Comparison of ENCODE assay signal across 17 cellular contexts in genomic region chr4:159498371-159499115, GRCh38.
DNase-seq lines count a peak whose midpoint lies in the region; ATAC-seq and TF ChIP-seq lines count a peak whose summit lies in the region.
"Had no signal": no experiment of that assay in that cellular context is flagged by ENCODE, and none has a peak within 500 bp of the region (broad histone marks: within the 10 kb centered on the region; RNA-seq: fewer than 3 reads in every experiment).

No MANE protein-coding gene starts in this region.

- H3K27me3 ChIP-seq in SK-N-SH (ENCODE audit: insufficient read depth), result peaks cover 5% of the 10 kb centered on the region; the same call in 1 of the 2 replicates
- H3K27me3 ChIP-seq in body of pancreas, result no peaks in the 10 kb centered on the region
- no peaks in the 10 kb centered on the region for H3K27me3 ChIP-seq in right lobe of liver
- H3K27me3 ChIP-seq: breast epithelium, upper lobe of left lung had no signal

- no peaks in the 10 kb centered on the region for H4K20me1 ChIP-seq in SK-N-SH (ENCODE audit: insufficient read depth)

- WGBS in SK-N-SH (ENCODE audit: low lambda C conversion rate), result 19% methylated on average over 5 of the region's 5 CpGs
- 41 to 44% methylated on average over 5 of the region's 5 CpGs for WGBS in body of pancreas, 2 donors
- 12% methylated on average over 5 of the region's 5 CpGs for WGBS in right lobe of liver (ENCODE audit: insufficient coverage, low coverage, low lambda C conversion rate, missing lambda C conversion rate)

- no peaks in the 10 kb centered on the region for H3K79me2 ChIP-seq in SK-N-SH (ENCODE audit: insufficient read depth)

- H3K4me2 ChIP-seq in SK-N-SH, result no peak overlapping the region

- H3K4me3 ChIP-seq in SK-N-SH (ENCODE audit: low read depth in 2 of 2, low read length in 1 of 2), result no peak overlapping the region
- no peak overlapping the region for H3K4me3 ChIP-seq in body of pancreas
- H3K4me3 ChIP-seq in right lobe of liver, result no peak overlapping the region
- H3K4me3 ChIP-seq: breast epithelium, lower lobe of right lung, SJSA1, upper lobe of left lung had no signal

- no peaks in the 10 kb centered on the region for H3K9me2 ChIP-seq in SK-N-SH

- CTCF ChIA-PET in SK-N-SH (lab: Yijun Ruan, JAX), result interaction anchor here (0.9 to 2.8 kb wide), 3 partner anchors 8 to 49 kb away, joined by 3 to 15 read pairs (median 5); no protein-coding TSS in a partner anchor

- POLR2A ChIA-PET in SK-N-SH (lab: Yijun Ruan, JAX), result no interaction called here

- no peak for DNase-seq in SK-N-SH
- peak; percentile 15 to 65 (median 22) for DNase-seq in body of pancreas
- peak; percentile 55 to 90 (median 80) for DNase-seq in right lobe of liver
- DNase-seq in erythroblast (lab: John Stamatoyannopoulos, UW), result no peak
- DNase-seq in A172 (ENCODE audit: low spot score), result no peak
- no peak for DNase-seq in dermis blood vessel endothelial cell
- DNase-seq: activated T-cell treated with anti-CD3 and anti-CD28 coated beads, Interleukin-2, amount 50 U/mL, for 4 hours; cortex of kidney; lower lobe of right lung; NCI-H2029; NCI-H510A; stimulated activated CD4-positive, alpha-beta T cell treated with anti-CD3 and anti-CD28 coated beads, Interleukin-1b, Interleukin-23, amount 100 ng/mL, for 48 hours; upper lobe of left lung had no signal

- H3K4me1 ChIP-seq in SK-N-SH (ENCODE audit: control insufficient read depth in 1 of 2, insufficient read depth in 2 of 2, low read depth in 1 of 2, low read length in 1 of 2), result peaks cover 0 to 22% of the 10 kb centered on the region in 2 experiments; a peak in 2 of 4 replicates
- H3K4me1 ChIP-seq in body of pancreas, result peaks cover 16% of the 10 kb centered on the region
- H3K4me1 ChIP-seq in right lobe of liver, result peaks cover 0 to 52% (median 24%) of the 10 kb centered on the region in 4 donors
- H3K4me1 ChIP-seq: breast epithelium, lower lobe of right lung, SJSA1, upper lobe of left lung had no signal

- H3K9me3 ChIP-seq in SK-N-SH (no peaks in the 10 kb centered on the region), body of pancreas (no peaks in the 10 kb centered on the region), right lobe of liver (no peaks in the 10 kb centered on the region)
- H3K9me3 ChIP-seq: breast epithelium, lower lobe of right lung, SJSA1, upper lobe of left lung had no signal

- no peak for TF ChIP-seq CTCF in SK-N-SH (IDR thresholded peaks at IDR 0.05)
- TF ChIP-seq CTCF in body of pancreas (IDR thresholded peaks at IDR 0.05), result no peak
- no peak for TF ChIP-seq CTCF in right lobe of liver (IDR thresholded peaks at IDR 0.05)

- H3F3A ChIP-seq in SK-N-SH (replicated peaks; ENCODE audit: insufficient read depth), result no peaks in the 10 kb centered on the region

- no peak overlapping the region for H2AFZ ChIP-seq in SK-N-SH (ENCODE audit: low read depth)

- no peak for ATAC-seq in SK-N-SH treated with all-trans-retinoic acid at 6 μM for 48 hours
- ATAC-seq in body of pancreas, result peak; percentile 56
- peak; percentile 73 to 93 (median 92) for ATAC-seq in right lobe of liver
- ATAC-seq in HG03108 (IDR thresholded peaks at IDR 0.05; ENCODE audit: unreplicated experiment), result no peak
- ATAC-seq: activated T-cell treated with anti-CD3 and anti-CD28 coated beads, Interleukin-2, amount 50 U/mL, for 4 hours; lower lobe of right lung had no signal

- H3K27ac ChIP-seq in SK-N-SH (ENCODE audit: low read depth in 2 of 2, low read length in 1 of 2) (peak overlapping the region in 1 of 2 experiments; percentile 22; a peak in 2 of 4 replicates), body of pancreas (no peak overlapping the region), right lobe of liver (peak overlapping the region in 2 of 3 donors; percentile 46 to 61)
- H3K27ac ChIP-seq: breast epithelium, lower lobe of right lung, SJSA1, upper lobe of left lung had no signal

- TF ChIP-seq POLR2A in body of pancreas (IDR thresholded peaks at IDR 0.05), result no peak
- TF ChIP-seq POLR2A in right lobe of liver (IDR thresholded peaks at IDR 0.05), result no peak
- TF ChIP-seq POLR2A in erythroblast (IDR thresholded peaks at IDR 0.05; ENCODE audit: low read length), result no peak

- no peak for TF ChIP-seq RAD21 in SK-N-SH (IDR thresholded peaks at IDR 0.05; ENCODE audit: low read length)

- H3K9ac ChIP-seq in SK-N-SH, result no peak overlapping the region

- no peak for TF ChIP-seq EP300 in SK-N-SH (IDR thresholded peaks at IDR 0.05; ENCODE audit: borderline replicate concordance in 1 of 2, low read depth in 1 of 2, low read length in 1 of 2)

- no peaks in the 10 kb centered on the region for H3K36me3 ChIP-seq in SK-N-SH (replicated peaks in 1 of 2; ENCODE audit: control insufficient read depth in 1 of 2, insufficient read depth in 2 of 2, low read length in 1 of 2)
- no peaks in the 10 kb centered on the region for H3K36me3 ChIP-seq in body of pancreas (replicated peaks in 1 of 2; ENCODE audit: insufficient read depth in 1 of 2, low read depth in 2 of 2)
- H3K36me3 ChIP-seq in right lobe of liver, result no peaks in the 10 kb centered on the region
- H3K36me3 ChIP-seq: breast epithelium, lower lobe of right lung, SJSA1, upper lobe of left lung had no signal

- intact Hi-C loops in body of pancreas (cut with DNase I) (no loop called here), right lobe of liver (cut with DNase I) (no loop called here)

TF ChIP-seq in SK-N-SH, 30 proteins besides CTCF, POLR2A, EP300 and RAD21:
- TF ChIP-seq NFIC (IDR thresholded peaks at IDR 0.05; ENCODE audit: borderline replicate concordance) (no peak), GATA2 (CRISPR knock-in tag; IDR thresholded peaks at IDR 0.05) (peak; percentile 23; the same call in 1 of the 2 replicates)

TF ChIP-seq in SK-N-SH treated with all-trans-retinoic acid at 6 μM for 48 hours, 23 proteins besides CTCF, POLR2A, EP300 and RAD21:
- TF ChIP-seq ZNF70 (CRISPR knock-in tag; IDR thresholded peaks at IDR 0.05), result no peak
- no peak for TF ChIP-seq ZFP3 (CRISPR knock-in tag; IDR thresholded peaks at IDR 0.05)
- TF ChIP-seq RARB (CRISPR knock-in tag; IDR thresholded peaks at IDR 0.05), result no peak
- no peak for TF ChIP-seq ZC3H10 (CRISPR knock-in tag; IDR thresholded peaks at IDR 0.05)
- TF ChIP-seq ZNF8 (CRISPR knock-in tag; IDR thresholded peaks at IDR 0.05), result no peak
- no peak for TF ChIP-seq TOX (CRISPR knock-in tag; IDR thresholded peaks at IDR 0.05; ENCODE audit: borderline replicate concordance)
- TF ChIP-seq PATZ1 (CRISPR knock-in tag; IDR thresholded peaks at IDR 0.05; ENCODE audit: borderline replicate concordance), result no peak
- TF ChIP-seq ZFP30 (CRISPR knock-in tag; IDR thresholded peaks at IDR 0.05), result no peak
- TF ChIP-seq PPARA (CRISPR knock-in tag; IDR thresholded peaks at IDR 0.05; ENCODE audit: borderline replicate concordance), result no peak
- no peak for TF ChIP-seq CSDC2 (CRISPR knock-in tag; IDR thresholded peaks at IDR 0.05)
- TF ChIP-seq ARNTL (CRISPR knock-in tag; IDR thresholded peaks at IDR 0.05; ENCODE audit: borderline replicate concordance, low read depth), result no peak
- no peak for TF ChIP-seq BACH2 (CRISPR knock-in tag; IDR thresholded peaks at IDR 0.05; ENCODE audit: borderline replicate concordance)
- TF ChIP-seq TCF4 (CRISPR knock-in tag; IDR thresholded peaks at IDR 0.05; ENCODE audit: borderline replicate concordance), result no peak
- TF ChIP-seq GLIS3 (CRISPR knock-in tag; IDR thresholded peaks at IDR 0.05), result no peak
- no peak for TF ChIP-seq ESRRG (CRISPR knock-in tag; IDR thresholded peaks at IDR 0.05)
- no peak for TF ChIP-seq ISL1 (CRISPR knock-in tag; IDR thresholded peaks at IDR 0.05)
- TF ChIP-seq CSRNP3 (CRISPR knock-in tag; IDR thresholded peaks at IDR 0.05), result no peak

Comparison
In these comparisons a context has a peak if more than half of its experiments do, and no peak if none do; other contexts are left out.
1. DNase-seq: peak in body of pancreas (4 of 4) and right lobe of liver (3 of 3); none in SK-N-SH (single experiment), erythroblast (0 of 2), A172 (single experiment) and dermis blood vessel endothelial cell (single experiment).
2. H3K27ac ChIP-seq: peak in right lobe of liver (2 of 3); none in body of pancreas (0 of 4).
3. ATAC-seq: peak in body of pancreas (single experiment) and right lobe of liver (4 of 4); none in SK-N-SH treated with all-trans-retinoic acid at 6 μM for 48 hours (single experiment) and HG03108 (single experiment).